In genomic region chr20:12970372-12970821, GRCh38 we compare ENCODE assay signal across 8 cellular contexts. TPM values are rescaled to one million over a fixed set of nuclear protein-coding genes. Genes with fewer than 3 reads are reported as not detected.
DNase-seq lines count a peak whose midpoint lies in the region; ATAC-seq, FAIRE-seq and TF ChIP-seq lines count a peak whose summit lies in the region.

No MANE protein-coding gene starts in this region.

- in situ Hi-C loops in KBM-7 (cut with MboI; ENCODE audit: low pct_unique_long_range_greater_than_20kb, low sequenced_read_pairs), result no loop called here

- peak; percentile 57 for TF ChIP-seq CTCF in kidney epithelial cell (IDR thresholded peaks at IDR 0.05; ENCODE audit: insufficient read depth, low read length, poor library complexity, severe bottlenecking)

- no peak overlapping the region for H3K4me3 ChIP-seq in kidney epithelial cell (ENCODE audit: low read depth, low read length)

- no peaks in the 10 kb centered on the region for H3K36me3 ChIP-seq in kidney epithelial cell (ENCODE audit: control insufficient read depth, insufficient read depth, low read length)

- DNase-seq in DMS53 treated with DMSO at 0.1 percent for 48 hours (lab: John Stamatoyannopoulos, UW; ENCODE audit: unreplicated experiment), result peak; percentile 24
- peak; percentile 53 for DNase-seq in KBM-7
- DNase-seq in amniotic epithelial cell (ENCODE audit: low read depth), result peak; percentile 48
- no peak for DNase-seq in kidney epithelial cell (ENCODE audit: low read depth)
- DNase-seq in urothelium cell line (ENCODE audit: low spot score), result peak; percentile 41
- no peak for DNase-seq in NCI-H446 treated with DMSO at 0.1 percent for 48 hours (lab: John Stamatoyannopoulos, UW)
- no peak for DNase-seq in central memory CD4-positive, alpha-beta T cell

- no peak for FAIRE-seq in urothelium cell line (lab: Jason Lieb, UNC)

- H3K27me3 ChIP-seq in kidney epithelial cell (ENCODE audit: control insufficient read depth, insufficient read depth, low read length), result no peaks in the 10 kb centered on the region

- no peak for ATAC-seq in GM18907 (IDR thresholded peaks at IDR 0.05; ENCODE audit: unreplicated experiment)

RNA-seq across cellular contexts. Expression of gene SPTLC3, which starts 38.4 kb away (rescaled TPM):
- total RNA-seq in kidney epithelial cell, result 0.89 and 1.2 TPM in 2 replicates

Comparison
In these comparisons a context has a peak if more than half of its experiments do, and no peak if none do; other contexts are left out.
1. DNase-seq: peak in DMS53 treated with DMSO at 0.1 percent for 48 hours (single experiment), KBM-7 (single experiment), amniotic epithelial cell (single experiment) and urothelium cell line (single experiment); none in kidney epithelial cell (single experiment), NCI-H446 treated with DMSO at 0.1 percent for 48 hours (single experiment) and central memory CD4-positive, alpha-beta T cell (single experiment).